ENCODE assay signal across 1 cellular context in genomic region chr7:137656850-137657232, GRCh38.
TF ChIP-seq lines count a peak whose summit lies in the region.

No MANE protein-coding gene starts in this region.

TF ChIP-seq in WTC11, 78 proteins besides CTCF, POLR2A, EP300 and RAD21 (continued from another document):
- no peak for TF ChIP-seq PRDM15 (CRISPR knock-in tag; IDR thresholded peaks at IDR 0.05)
- TF ChIP-seq SMAD4 (CRISPR knock-in tag; IDR thresholded peaks at IDR 0.05), result no peak
